8 cellular contexts compared by ENCODE assay signal in the genomic region with DNA sequence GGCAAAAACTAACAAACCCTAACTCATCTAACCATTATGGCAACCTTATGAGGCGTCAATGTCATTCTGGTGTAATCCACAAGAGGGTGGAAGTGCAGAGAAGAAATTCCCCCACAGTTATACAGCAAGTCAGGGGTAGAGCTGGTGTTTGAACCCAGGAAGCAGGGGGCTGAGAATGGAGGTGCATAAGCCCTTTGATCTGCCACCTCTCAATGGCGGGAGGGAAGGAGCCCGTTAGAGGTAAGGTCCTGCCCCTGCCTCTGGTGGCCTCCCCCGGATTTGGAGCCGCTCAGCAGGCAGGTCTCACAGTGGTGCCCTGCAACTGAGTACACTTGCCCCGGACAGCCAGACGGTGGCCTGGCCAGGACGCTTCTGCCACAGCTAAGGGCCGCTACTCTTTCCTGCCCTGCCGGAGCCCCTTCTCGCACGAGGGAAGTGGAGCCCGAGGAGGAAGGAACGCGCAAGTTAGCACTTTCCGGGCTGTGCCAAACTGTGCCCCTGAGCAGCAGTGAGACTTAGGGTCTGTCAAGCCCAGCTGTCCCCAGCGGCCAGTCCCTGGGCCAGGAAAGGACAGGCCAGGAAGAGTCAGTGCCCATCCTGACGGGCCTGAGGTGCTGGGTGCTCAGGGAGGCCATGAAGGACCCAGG. TPM values are rescaled to one million over a fixed set of nuclear protein-coding genes. Genes with fewer than 3 reads are reported as not detected.
A peak's percentile ranks its signal among the peaks of the same experiment; 100 is the strongest.
DNase-seq lines count a peak whose midpoint lies in the region; ATAC-seq and TF ChIP-seq lines count a peak whose summit lies in the region.

No MANE protein-coding gene starts in this region.

- intact Hi-C loops in body of pancreas (cut with DNase I): loop anchor here (5.0 kb wide), 1 partner anchor 124 kb away; no protein-coding TSS in a partner anchor

- no peaks in the 10 kb centered on the region for H4K20me1 ChIP-seq in DOHH2 (ENCODE audit: control insufficient read depth, insufficient read depth, low read depth, low read length)

- H3F3A ChIP-seq in DOHH2 (ENCODE audit: control insufficient read depth, insufficient read depth): no peaks in the 10 kb centered on the region

- DNase-seq in MV-4-11 (lab: John Stamatoyannopoulos, UW): peak; percentile 43
- peak in 3 of 4 donors; percentile 15 to 30 (median 17) for DNase-seq in body of pancreas
- DNase-seq in cortex of kidney (lab: John Stamatoyannopoulos, UW): no peak
- DNase-seq in substantia nigra (lab: John Stamatoyannopoulos, UW): no peak

- H3K4me3 ChIP-seq in DOHH2 (ENCODE audit: low read length) (no peak overlapping the region), body of pancreas (peak overlapping the region in 1 of 2 donors; percentile 13), muscle layer of colon (ENCODE audit: low read depth in 1 of 2, low read length in 2 of 2) (no peak overlapping the region)

- ATAC-seq in body of pancreas (no peak), HG03139 (IDR thresholded peaks at IDR 0.05; ENCODE audit: unreplicated experiment) (no peak), GM18517 (IDR thresholded peaks at IDR 0.05; ENCODE audit: unreplicated experiment) (no peak)

- peak; percentile 36 for TF ChIP-seq CTCF in DOHH2 (IDR thresholded peaks at IDR 0.05; ENCODE audit: low read depth, low read length, poor library complexity, severe bottlenecking)
- peak in 4 of 7 experiments; percentile 21 to 42 (median 30) for TF ChIP-seq CTCF in body of pancreas (IDR thresholded peaks at IDR 0.05)

- peaks cover 23% of the 10 kb centered on the region for H3K27me3 ChIP-seq in DOHH2 (ENCODE audit: control insufficient read depth, low read length)
- no peaks in the 10 kb centered on the region for H3K27me3 ChIP-seq in body of pancreas
- H3K27me3 ChIP-seq in muscle layer of colon (ENCODE audit: control insufficient read depth in 1 of 2, insufficient read depth in 2 of 2, low read length in 2 of 2): no peaks in the 10 kb centered on the region

- H3K36me3 ChIP-seq in DOHH2 (ENCODE audit: control insufficient read depth, low read length) (no peaks in the 10 kb centered on the region), body of pancreas (replicated peaks in 1 of 2; ENCODE audit: insufficient read depth in 1 of 2, low read depth in 2 of 2) (no peaks in the 10 kb centered on the region), muscle layer of colon (ENCODE audit: insufficient read depth, low read length) (no peaks in the 10 kb centered on the region)

- TF ChIP-seq POLR2A in body of pancreas (IDR thresholded peaks at IDR 0.05): peak in 1 of 3 donors; percentile 43

- H3K9ac ChIP-seq in muscle layer of colon (ENCODE audit: low read length): no peak overlapping the region

- H3K9me2 ChIP-seq in DOHH2 (replicated peaks; ENCODE audit: control insufficient read depth, low read length): no peaks in the 10 kb centered on the region

- H3K9me3 ChIP-seq in DOHH2 (ENCODE audit: control insufficient read depth, insufficient read depth, low read length) (no peaks in the 10 kb centered on the region), body of pancreas (no peaks in the 10 kb centered on the region), muscle layer of colon (ENCODE audit: low read length) (no peaks in the 10 kb centered on the region)

- no peaks in the 10 kb centered on the region for H3K79me2 ChIP-seq in DOHH2 (ENCODE audit: control insufficient read depth, low read length)

- no peak overlapping the region for H3K4me2 ChIP-seq in DOHH2 (ENCODE audit: low read length)

- H3K4me1 ChIP-seq in DOHH2 (ENCODE audit: control insufficient read depth, low read length) (no peaks in the 10 kb centered on the region), body of pancreas (peaks cover 57% of the 10 kb centered on the region), muscle layer of colon (ENCODE audit: insufficient read depth, low read length) (peaks cover 38% of the 10 kb centered on the region)

- H3K27ac ChIP-seq in DOHH2 (ENCODE audit: low read depth, low read length): no peak overlapping the region
- peak overlapping the region; percentile 47 to 88 (median 87) for H3K27ac ChIP-seq in body of pancreas
- H3K27ac ChIP-seq in muscle layer of colon (ENCODE audit: low read depth, low read length): peak overlapping the region; percentile 44
- H3K27ac ChIP-seq in substantia nigra (ENCODE audit: low read depth, low read length, poor library complexity, severe bottlenecking): no peak overlapping the region

- WGBS in body of pancreas, 2 donors: 35 to 63% methylated on average over 3 to 18 of the region's 18 CpGs

RNA-seq across cellular contexts. Expression of gene FXYD2, which starts 1.1 kb away (rescaled TPM):
- total RNA-seq in body of pancreas: 100 to 1,000 TPM; 290 to 396 TPM

RNA-seq across cellular contexts. Expression of gene DSCAML1, which starts 26.4 kb away (rescaled TPM):
- 1 to 10 TPM in 1 of 2 donors, under 1 TPM in 1; 0.33 to 1.6 TPM for total RNA-seq in body of pancreas

RNA-seq across cellular contexts. Expression of gene FXYD6, which starts 53.0 kb away (rescaled TPM):
- total RNA-seq in body of pancreas: 10 to 100 TPM; 16.8 to 23.9 TPM

Comparison
In these comparisons a context has a peak if more than half of its experiments do, and no peak if none do; other contexts are left out.
1. H3K27ac ChIP-seq: peak in body of pancreas (4 of 4) and muscle layer of colon (single experiment); none in DOHH2 (single experiment) and substantia nigra (single experiment).
2. DNase-seq: peak in MV-4-11 (single experiment) and body of pancreas (3 of 4); none in cortex of kidney (single experiment) and substantia nigra (0 of 49).